ENCODE assay signal across 21 cellular contexts in the genomic region with DNA sequence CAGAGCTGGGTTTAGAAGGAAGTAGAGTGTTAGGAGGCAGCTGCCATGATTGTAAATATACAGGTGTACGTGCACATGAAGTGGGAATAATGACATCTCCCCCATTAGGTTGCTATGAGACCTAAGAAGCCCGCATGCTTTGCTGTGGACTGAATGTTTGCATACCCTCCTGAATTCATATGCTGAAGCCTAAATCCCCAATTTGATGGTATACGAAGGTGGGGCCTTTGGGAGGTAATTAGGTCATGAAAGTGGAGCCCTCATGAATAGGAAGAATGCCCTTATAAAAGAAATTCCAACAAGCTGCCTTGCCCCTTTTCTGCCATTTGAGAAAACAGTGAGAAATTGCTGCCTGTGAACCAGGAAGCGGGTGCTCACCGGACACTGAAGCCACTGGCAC. TPM values are rescaled to one million over a fixed set of nuclear protein-coding genes. Genes with fewer than 3 reads are reported as not detected.
DNase-seq lines count a peak whose midpoint lies in the region; ATAC-seq and TF ChIP-seq lines count a peak whose summit lies in the region.
"Had no signal": no experiment of that assay in that cellular context is flagged by ENCODE, and none has a peak within 500 bp of the region (broad histone marks: within the 10 kb centered on the region; RNA-seq: fewer than 3 reads in every experiment).

No MANE protein-coding gene starts in this region.

- no peaks in the 10 kb centered on the region for H3K27me3 ChIP-seq in WERI-Rb-1 (ENCODE audit: insufficient read depth, low read depth, severe bottlenecking)

- no peak for TF ChIP-seq CTCF in WERI-Rb-1 (IDR thresholded peaks at IDR 0.05; ENCODE audit: low read depth, low read length)

- H3K4me3 Mint-ChIP-seq in T-helper 1 cell treated with Interleukin-12 subunit alpha and Interleukin-12 subunit beta and Interleukin-4 antibody, amounts not matched to agents 30 μg/mL and 1 μg/mL, for 36 hours: no peak overlapping the region
- H3K4me3 Mint-ChIP-seq: B cell, CD14-positive monocyte, HFFc6 had no signal

- H3K4me3 ChIP-seq in WERI-Rb-1 (ENCODE audit: low read depth, low read length): no peak overlapping the region
- H3K4me3 ChIP-seq: A549 had no signal

- DNase-seq in T-helper 1 cell: no peak
- DNase-seq in NCI-H1436 treated with DMSO at 0.1 percent for 48 hours (lab: John Stamatoyannopoulos, UW): peak; percentile 95
- peak; percentile 40 for DNase-seq in NCI-H69 (lab: John Stamatoyannopoulos, UW)
- DNase-seq in left colon: no peak
- no peak for DNase-seq in WERI-Rb-1
- no peak for DNase-seq in SW480 (ENCODE audit: low spot score)
- DNase-seq: DMS79 treated with DMSO at 0.1 percent for 48 hours, H7, HFFc6, Karpas-422, NCI-H1694 treated with DMSO at 0.1 percent for 48 hours, NCI-H2171 treated with DMSO at 0.1 percent for 48 hours, NCI-H446 treated with DMSO at 0.1 percent for 48 hours, Right ventricle myocardium superior had no signal

- H3K9me3 Mint-ChIP-seq in T-helper 1 cell treated with Interleukin-12 subunit alpha and Interleukin-12 subunit beta and Interleukin-4 antibody, amounts not matched to agents 30 μg/mL and 1 μg/mL, for 36 hours: no peaks in the 10 kb centered on the region
- H3K9me3 Mint-ChIP-seq: HFFc6 had no signal

- no peaks in the 10 kb centered on the region for H3K27me3 Mint-ChIP-seq in T-helper 1 cell treated with Interleukin-12 subunit alpha and Interleukin-12 subunit beta and Interleukin-4 antibody, amounts not matched to agents 30 μg/mL and 1 μg/mL, for 36 hours (ENCODE audit: low read depth)
- H3K27me3 Mint-ChIP-seq: B cell had no signal

- peaks cover under 1% of the 10 kb centered on the region for H3K9me3 ChIP-seq in WERI-Rb-1 (ENCODE audit: severe bottlenecking)
- H3K9me3 ChIP-seq: A549 had no signal

- peak overlapping the region; percentile 58 for H3K27ac Mint-ChIP-seq in T-helper 1 cell treated with Interleukin-12 subunit alpha and Interleukin-12 subunit beta and Interleukin-4 antibody, amounts not matched to agents 30 μg/mL and 1 μg/mL, for 36 hours
- H3K27ac Mint-ChIP-seq: B cell, CD14-positive monocyte, HFFc6 had no signal

- H3K36me3 ChIP-seq in WERI-Rb-1: no peaks in the 10 kb centered on the region

- H3K27ac ChIP-seq in WERI-Rb-1: no peak overlapping the region
- H3K27ac ChIP-seq: A549 had no signal

- H3K4me1 Mint-ChIP-seq in T-helper 1 cell treated with Interleukin-12 subunit alpha and Interleukin-12 subunit beta and Interleukin-4 antibody, amounts not matched to agents 30 μg/mL and 1 μg/mL, for 36 hours (ENCODE audit: low read depth): peaks cover 2% of the 10 kb centered on the region
- H3K4me1 Mint-ChIP-seq: CD14-positive monocyte had no signal

- H3K36me3 Mint-ChIP-seq in T-helper 1 cell treated with Interleukin-12 subunit alpha and Interleukin-12 subunit beta and Interleukin-4 antibody, amounts not matched to agents 30 μg/mL and 1 μg/mL, for 36 hours (ENCODE audit: low read depth): no peaks in the 10 kb centered on the region
- H3K36me3 Mint-ChIP-seq: CD14-positive monocyte had no signal

- ATAC-seq in left colon: no peak
- no peak for ATAC-seq in GM19035 (IDR thresholded peaks at IDR 0.05; ENCODE audit: unreplicated experiment)
- ATAC-seq: A549 had no signal

- intact Hi-C loops in left colon (cut with DNase I, micrococcal nuclease): no loop called here

RNA-seq across cellular contexts. Expression of a gene that starts 44.0 kb away (rescaled TPM):
- not detected for total RNA-seq in left colon
- total RNA-seq: B cell; H7; HFFc6; MCF 10A; Right ventricle myocardium superior; T-helper 2 cell treated with Interferon-gamma antibody and Interleukin-4, amounts not matched to agents 100 ng/mL and 5 ng/mL, for 36 hours had no signal

Comparison
In these comparisons a context has a peak if more than half of its experiments do, and no peak if none do; other contexts are left out.
1. DNase-seq: peak in NCI-H1436 treated with DMSO at 0.1 percent for 48 hours (single experiment) and NCI-H69 (single experiment); none in T-helper 1 cell (0 of 5), left colon (0 of 2), WERI-Rb-1 (single experiment) and SW480 (single experiment).